In genomic region chr3:42902257-42902656, GRCh38 we compare ENCODE assay signal across 1 cellular context.
A peak's percentile ranks its signal among the peaks of the same experiment; 100 is the strongest.
TF ChIP-seq lines count a peak whose summit lies in the region.

No MANE protein-coding gene starts in this region.

TF ChIP-seq in K562, 482 proteins besides CTCF, POLR2A, EP300 and RAD21 (continued from another document and continues in another):
- TF ChIP-seq, protein P1, sequence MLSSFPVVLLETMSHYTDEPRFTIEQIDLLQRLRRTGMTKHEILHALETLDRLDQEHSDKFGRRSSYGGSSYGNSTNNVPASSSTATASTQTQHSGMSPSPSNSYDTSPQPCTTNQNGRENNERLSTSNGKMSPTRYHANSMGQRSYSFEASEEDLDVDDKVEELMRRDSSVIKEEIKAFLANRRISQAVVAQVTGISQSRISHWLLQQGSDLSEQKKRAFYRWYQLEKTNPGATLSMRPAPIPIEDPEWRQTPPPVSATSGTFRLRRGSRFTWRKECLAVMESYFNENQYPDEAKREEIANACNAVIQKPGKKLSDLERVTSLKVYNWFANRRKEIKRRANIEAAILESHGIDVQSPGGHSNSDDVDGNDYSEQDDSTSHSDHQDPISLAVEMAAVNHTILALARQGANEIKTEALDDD (IDR thresholded peaks at IDR 0.05): no peak
- TF ChIP-seq, protein P2, sequence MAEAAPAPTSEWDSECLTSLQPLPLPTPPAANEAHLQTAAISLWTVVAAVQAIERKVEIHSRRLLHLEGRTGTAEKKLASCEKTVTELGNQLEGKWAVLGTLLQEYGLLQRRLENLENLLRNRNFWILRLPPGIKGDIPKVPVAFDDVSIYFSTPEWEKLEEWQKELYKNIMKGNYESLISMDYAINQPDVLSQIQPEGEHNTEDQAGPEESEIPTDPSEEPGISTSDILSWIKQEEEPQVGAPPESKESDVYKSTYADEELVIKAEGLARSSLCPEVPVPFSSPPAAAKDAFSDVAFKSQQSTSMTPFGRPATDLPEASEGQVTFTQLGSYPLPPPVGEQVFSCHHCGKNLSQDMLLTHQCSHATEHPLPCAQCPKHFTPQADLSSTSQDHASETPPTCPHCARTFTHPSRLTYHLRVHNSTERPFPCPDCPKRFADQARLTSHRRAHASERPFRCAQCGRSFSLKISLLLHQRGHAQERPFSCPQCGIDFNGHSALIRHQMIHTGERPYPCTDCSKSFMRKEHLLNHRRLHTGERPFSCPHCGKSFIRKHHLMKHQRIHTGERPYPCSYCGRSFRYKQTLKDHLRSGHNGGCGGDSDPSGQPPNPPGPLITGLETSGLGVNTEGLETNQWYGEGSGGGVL (CRISPR knock-in tag; IDR thresholded peaks at IDR 0.05): no peak
- TF ChIP-seq, protein P3, sequence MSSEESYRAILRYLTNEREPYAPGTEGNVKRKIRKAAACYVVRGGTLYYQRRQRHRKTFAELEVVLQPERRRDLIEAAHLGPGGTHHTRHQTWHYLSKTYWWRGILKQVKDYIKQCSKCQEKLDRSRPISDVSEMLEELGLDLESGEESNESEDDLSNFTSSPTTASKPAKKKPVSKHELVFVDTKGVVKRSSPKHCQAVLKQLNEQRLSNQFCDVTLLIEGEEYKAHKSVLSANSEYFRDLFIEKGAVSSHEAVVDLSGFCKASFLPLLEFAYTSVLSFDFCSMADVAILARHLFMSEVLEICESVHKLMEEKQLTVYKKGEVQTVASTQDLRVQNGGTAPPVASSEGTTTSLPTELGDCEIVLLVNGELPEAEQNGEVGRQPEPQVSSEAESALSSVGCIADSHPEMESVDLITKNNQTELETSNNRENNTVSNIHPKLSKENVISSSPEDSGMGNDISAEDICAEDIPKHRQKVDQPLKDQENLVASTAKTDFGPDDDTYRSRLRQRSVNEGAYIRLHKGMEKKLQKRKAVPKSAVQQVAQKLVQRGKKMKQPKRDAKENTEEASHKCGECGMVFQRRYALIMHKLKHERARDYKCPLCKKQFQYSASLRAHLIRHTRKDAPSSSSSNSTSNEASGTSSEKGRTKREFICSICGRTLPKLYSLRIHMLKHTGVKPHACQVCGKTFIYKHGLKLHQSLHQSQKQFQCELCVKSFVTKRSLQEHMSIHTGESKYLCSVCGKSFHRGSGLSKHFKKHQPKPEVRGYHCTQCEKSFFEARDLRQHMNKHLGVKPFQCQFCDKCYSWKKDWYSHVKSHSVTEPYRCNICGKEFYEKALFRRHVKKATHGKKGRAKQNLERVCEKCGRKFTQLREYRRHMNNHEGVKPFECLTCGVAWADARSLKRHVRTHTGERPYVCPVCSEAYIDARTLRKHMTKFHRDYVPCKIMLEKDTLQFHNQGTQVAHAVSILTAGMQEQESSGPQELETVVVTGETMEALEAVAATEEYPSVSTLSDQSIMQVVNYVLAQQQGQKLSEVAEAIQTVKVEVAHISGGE (CRISPR knock-in tag; IDR thresholded peaks at IDR 0.05): no peak
- TF ChIP-seq THAP12 (CRISPR knock-in tag; IDR thresholded peaks at IDR 0.05) (no peak), TOE1 (IDR thresholded peaks at IDR 0.05; ENCODE audit: borderline replicate concordance) (no peak; the same call in 1 of the 2 replicates), TOE1 (CRISPR knock-in tag; IDR thresholded peaks at IDR 0.05; ENCODE audit: borderline replicate concordance, low read depth) (no peak), NFIX (CRISPR knock-in tag; IDR thresholded peaks at IDR 0.05; ENCODE audit: low read depth) (no peak), RFX7 (CRISPR knock-in tag; IDR thresholded peaks at IDR 0.05) (no peak), FOXJ3 (CRISPR knock-in tag; IDR thresholded peaks at IDR 0.05) (no peak), ZNF124 (CRISPR knock-in tag; IDR thresholded peaks at IDR 0.05) (no peak), PRMT5 (CRISPR knock-in tag; IDR thresholded peaks at IDR 0.05) (no peak), FOSL1 (tag; conservative IDR thresholded peaks at IDR 0.05) (peak; percentile 91), ZNF766 (CRISPR knock-in tag; conservative IDR thresholded peaks at IDR 0.05) (0 out of 2 replicates have a peak, but pooled peaks have one; percentile 13), CHCHD3 (CRISPR knock-in tag; IDR thresholded peaks at IDR 0.05) (no peak), ZBED1 (IDR thresholded peaks at IDR 0.05) (no peak), ZNF561 (CRISPR knock-in tag; conservative IDR thresholded peaks at IDR 0.05) (no peak), ARHGAP35 (IDR thresholded peaks at IDR 0.05; ENCODE audit: partially characterized antibody) (no peak), CSDE1 (IDR thresholded peaks at IDR 0.05) (no peak), XRCC4 (IDR thresholded peaks at IDR 0.05; ENCODE audit: extremely low read depth, insufficient read depth, insufficient read length) (no peak), RBFOX2 (IDR thresholded peaks at IDR 0.05; ENCODE audit: low read depth, low read length) (no peak), REST (CRISPR knock-in tag; IDR thresholded peaks at IDR 0.05; ENCODE audit: low read depth) (0 out of 2 replicates have a peak, but pooled peaks have one; percentile 20), CCAR2 (IDR thresholded peaks at IDR 0.05; ENCODE audit: low read depth, low read length) (no peak), CEBPB (tag; IDR thresholded peaks at IDR 0.05) (no peak), LCOR (CRISPR knock-in tag; IDR thresholded peaks at IDR 0.05) (no peak), ZC3H4 (CRISPR knock-in tag; IDR thresholded peaks at IDR 0.05; ENCODE audit: borderline replicate concordance) (no peak), GTF2A2 (tag; IDR thresholded peaks at IDR 0.05) (no peak), ZNF140 (CRISPR knock-in tag; IDR thresholded peaks at IDR 0.05) (no peak), LARP7 (IDR thresholded peaks at IDR 0.05) (no peak), TAF9B (IDR thresholded peaks at IDR 0.05; ENCODE audit: partially characterized antibody) (no peak), ZFP1 (CRISPR knock-in tag; IDR thresholded peaks at IDR 0.05) (no peak), ZNF134 (CRISPR knock-in tag; conservative IDR thresholded peaks at IDR 0.05) (peak; percentile 44; the same call in 1 of the 2 replicates), ZFPM2 (CRISPR knock-in tag; IDR thresholded peaks at IDR 0.05) (no peak), MTF1 (CRISPR knock-in tag; IDR thresholded peaks at IDR 0.05; ENCODE audit: borderline replicate concordance) (no peak), HCFC1 (IDR thresholded peaks at IDR 0.05; ENCODE audit: low read depth, low read length) (no peak), ZNF282 (CRISPR knock-in tag; IDR thresholded peaks at IDR 0.05) (no peak), TEAD4 (IDR thresholded peaks at IDR 0.05; ENCODE audit: low read length) (0 out of 2 replicates have a peak, but pooled peaks have one; percentile 27), TEAD4 (CRISPR knock-in tag; IDR thresholded peaks at IDR 0.05; ENCODE audit: borderline replicate concordance) (no peak), ZNF785 (CRISPR knock-in tag; IDR thresholded peaks at IDR 0.05) (no peak), FOXA1 (IDR thresholded peaks at IDR 0.05; ENCODE audit: borderline replicate concordance) (no peak), ZNF431 (CRISPR knock-in tag; IDR thresholded peaks at IDR 0.05) (no peak), MAZ (CRISPR knock-in tag; conservative IDR thresholded peaks at IDR 0.05 in 1 of 2, IDR thresholded peaks at IDR 0.05 in 1 of 2) (peak in 1 of 2 experiments; percentile 59; a peak in 2 of 4 replicates), MTA1 (IDR thresholded peaks at IDR 0.05; ENCODE audit: borderline replicate concordance) (no peak), ZNF24 (IDR thresholded peaks at IDR 0.05) (no peak), SIX5 (IDR thresholded peaks at IDR 0.05; ENCODE audit: borderline replicate concordance in 1 of 2, insufficient read depth in 1 of 2, low read depth in 1 of 2, low read length in 2 of 2) (no peak), TSHZ1 (CRISPR knock-in tag; IDR thresholded peaks at IDR 0.05) (no peak), OTX1 (CRISPR knock-in tag; IDR thresholded peaks at IDR 0.05) (no peak)
- TF ChIP-seq, protein P4, sequence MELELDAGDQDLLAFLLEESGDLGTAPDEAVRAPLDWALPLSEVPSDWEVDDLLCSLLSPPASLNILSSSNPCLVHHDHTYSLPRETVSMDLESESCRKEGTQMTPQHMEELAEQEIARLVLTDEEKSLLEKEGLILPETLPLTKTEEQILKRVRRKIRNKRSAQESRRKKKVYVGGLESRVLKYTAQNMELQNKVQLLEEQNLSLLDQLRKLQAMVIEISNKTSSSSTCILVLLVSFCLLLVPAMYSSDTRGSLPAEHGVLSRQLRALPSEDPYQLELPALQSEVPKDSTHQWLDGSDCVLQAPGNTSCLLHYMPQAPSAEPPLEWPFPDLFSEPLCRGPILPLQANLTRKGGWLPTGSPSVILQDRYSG (tag; conservative IDR thresholded peaks at IDR 0.05; ENCODE audit: low read depth): no peak
- TF ChIP-seq, protein P5, sequence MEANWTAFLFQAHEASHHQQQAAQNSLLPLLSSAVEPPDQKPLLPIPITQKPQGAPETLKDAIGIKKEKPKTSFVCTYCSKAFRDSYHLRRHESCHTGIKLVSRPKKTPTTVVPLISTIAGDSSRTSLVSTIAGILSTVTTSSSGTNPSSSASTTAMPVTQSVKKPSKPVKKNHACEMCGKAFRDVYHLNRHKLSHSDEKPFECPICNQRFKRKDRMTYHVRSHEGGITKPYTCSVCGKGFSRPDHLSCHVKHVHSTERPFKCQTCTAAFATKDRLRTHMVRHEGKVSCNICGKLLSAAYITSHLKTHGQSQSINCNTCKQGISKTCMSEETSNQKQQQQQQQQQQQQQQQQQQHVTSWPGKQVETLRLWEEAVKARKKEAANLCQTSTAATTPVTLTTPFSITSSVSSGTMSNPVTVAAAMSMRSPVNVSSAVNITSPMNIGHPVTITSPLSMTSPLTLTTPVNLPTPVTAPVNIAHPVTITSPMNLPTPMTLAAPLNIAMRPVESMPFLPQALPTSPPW (CRISPR knock-in tag; IDR thresholded peaks at IDR 0.05): no peak
- TF ChIP-seq, protein P6, sequence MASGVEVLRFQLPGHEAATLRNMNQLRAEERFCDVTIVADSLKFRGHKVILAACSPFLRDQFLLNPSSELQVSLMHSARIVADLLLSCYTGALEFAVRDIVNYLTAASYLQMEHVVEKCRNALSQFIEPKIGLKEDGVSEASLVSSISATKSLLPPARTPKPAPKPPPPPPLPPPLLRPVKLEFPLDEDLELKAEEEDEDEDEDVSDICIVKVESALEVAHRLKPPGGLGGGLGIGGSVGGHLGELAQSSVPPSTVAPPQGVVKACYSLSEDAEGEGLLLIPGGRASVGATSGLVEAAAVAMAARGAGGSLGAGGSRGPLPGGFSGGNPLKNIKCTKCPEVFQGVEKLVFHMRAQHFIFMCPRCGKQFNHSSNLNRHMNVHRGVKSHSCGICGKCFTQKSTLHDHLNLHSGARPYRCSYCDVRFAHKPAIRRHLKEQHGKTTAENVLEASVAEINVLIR (CRISPR knock-in tag; IDR thresholded peaks at IDR 0.05): peak; percentile 43; the same call in 1 of the 2 replicates
